In the genomic region with DNA sequence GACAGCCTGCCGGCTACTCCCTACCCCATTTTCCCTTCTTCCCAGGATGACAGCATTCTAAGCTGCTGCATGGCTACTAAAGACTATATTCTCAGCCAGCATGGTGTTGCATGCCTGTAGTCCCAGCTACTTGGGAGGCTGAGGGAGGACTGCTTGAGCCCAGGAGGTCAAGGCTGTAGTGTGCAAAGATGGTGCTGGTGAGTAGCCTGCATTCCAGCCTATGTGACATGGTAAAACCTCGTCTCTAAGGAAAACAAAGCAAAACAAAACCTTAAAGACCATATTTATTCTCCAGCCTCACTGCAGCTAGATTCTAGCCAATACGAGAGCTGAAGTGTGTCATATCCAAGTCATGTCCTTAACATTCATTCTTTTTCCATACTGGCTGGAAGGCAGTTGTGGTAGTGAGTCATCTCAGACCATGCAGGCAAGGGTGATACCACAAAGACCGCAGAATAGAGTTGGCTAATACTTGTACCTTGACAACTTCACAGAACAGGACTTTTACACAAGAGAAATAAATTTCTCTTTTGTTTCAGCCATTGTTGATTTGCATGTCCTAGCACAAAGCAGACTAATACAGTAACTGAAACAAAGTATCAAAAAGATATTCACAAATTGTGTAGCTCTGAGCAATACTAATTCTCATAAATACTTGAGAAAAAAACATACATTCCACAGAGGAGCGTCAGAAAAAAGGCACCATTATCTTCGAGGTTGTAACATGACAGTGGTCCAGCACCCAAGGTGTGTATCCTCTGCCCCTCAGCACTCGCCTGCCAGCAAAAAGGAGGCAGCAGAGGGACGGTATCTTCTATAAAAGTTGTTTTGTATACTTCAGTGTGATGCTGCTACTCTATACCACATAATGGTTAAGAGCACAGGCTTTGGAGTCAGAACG, we compare ENCODE assay signal across 8 cellular contexts.
DNase-seq lines count a peak whose midpoint lies in the region; ATAC-seq and TF ChIP-seq lines count a peak whose summit lies in the region.

No MANE protein-coding gene starts in this region.

- no peak for TF ChIP-seq CTCF in AG09319 (IDR thresholded peaks at IDR 0.05; ENCODE audit: low read depth, low read length)

- intact Hi-C loops in posterior cingulate gyrus (cut with DNase I): no loop called here

- ATAC-seq in GM19351 (IDR thresholded peaks at IDR 0.05; ENCODE audit: unreplicated experiment) (peak; percentile 92), HG03469 (IDR thresholded peaks at IDR 0.05; ENCODE audit: unreplicated experiment) (peak; percentile 80)

- H3K4me3 ChIP-seq in skeletal muscle cell (ENCODE audit: low read depth, low read length): no peak overlapping the region

- DNase-seq in AG09319 (ENCODE audit: extremely low read depth, low read depth): peak; percentile 99
- peak; percentile 28 for DNase-seq in UCSD-AML1 (lab: John Stamatoyannopoulos, UW; ENCODE audit: unreplicated experiment)
- peak; percentile 99 for DNase-seq in fibroblast of gingiva (ENCODE audit: low read depth)
- peak; percentile 99 for DNase-seq in skeletal muscle cell (ENCODE audit: low read depth)
- no peak for DNase-seq in posterior cingulate gyrus
- DNase-seq in NCI-H2196 (lab: John Stamatoyannopoulos, UW; ENCODE audit: unreplicated experiment): no peak

Comparison
In these comparisons a context has a peak if more than half of its experiments do, and no peak if none do; other contexts are left out.
1. DNase-seq: peak in AG09319 (single experiment), UCSD-AML1 (single experiment), fibroblast of gingiva (single experiment) and skeletal muscle cell (single experiment); none in posterior cingulate gyrus (0 of 10) and NCI-H2196 (single experiment).